15 cellular contexts compared by ENCODE assay signal in genomic region chr7:24668922-24669635, GRCh38.
DNase-seq lines count a peak whose midpoint lies in the region; ATAC-seq and TF ChIP-seq lines count a peak whose summit lies in the region.
"Had no signal": no experiment of that assay in that cellular context is flagged by ENCODE, and none has a peak within 500 bp of the region (broad histone marks: within the 10 kb centered on the region; RNA-seq: fewer than 3 reads in every experiment).

No MANE protein-coding gene starts in this region.

- H3K23ac ChIP-seq in mesenchymal stem cell (ENCODE audit: low read length in 2 of 2), result no peak overlapping the region

- no peak overlapping the region for H2AK5ac ChIP-seq in mesenchymal stem cell (ENCODE audit: low read length, severe bottlenecking)

- H3K4me3 Mint-ChIP-seq in T-helper 2 cell treated with Interferon-gamma antibody and Interleukin-4, amounts not matched to agents 5 μg/mL and 100 μg/mL, for 36 hours, result no peak overlapping the region
- H3K4me3 Mint-ChIP-seq: activated CD4-positive, alpha-beta memory T cell treated with anti-CD3 and anti-CD28 coated beads, Interleukin-2, amount 10 ng/mL, durations not matched to agents 7 days and 5 days; IgD-negative memory B cell; stimulated activated effector memory CD8-positive, alpha-beta T cell treated with anti-CD3 and anti-CD28 coated beads, Interleukin-12 subunit alpha, Interleukin-12 subunit beta, amount 100 ng/mL, for 72 hours had no signal

- H2BK120ac ChIP-seq in mesenchymal stem cell (ENCODE audit: low read depth, low read length), result no peak overlapping the region

- WGBS in mesenchymal stem cell, result 53% methylated on average over 2 of the region's 3 CpGs

- no peak overlapping the region for H2AFZ ChIP-seq in mesenchymal stem cell (ENCODE audit: low read depth, low read length)

- H3K27ac Mint-ChIP-seq in T-helper 2 cell treated with Interferon-gamma antibody and Interleukin-4, amounts not matched to agents 5 μg/mL and 100 μg/mL, for 36 hours, result no peak overlapping the region
- H3K27ac Mint-ChIP-seq: activated CD4-positive, alpha-beta memory T cell treated with anti-CD3 and anti-CD28 coated beads, Interleukin-2, amount 10 ng/mL, durations not matched to agents 7 days and 5 days; IgD-negative memory B cell; stimulated activated effector memory CD8-positive, alpha-beta T cell treated with anti-CD3 and anti-CD28 coated beads, Interleukin-12 subunit alpha, Interleukin-12 subunit beta, amount 100 ng/mL, for 72 hours had no signal

- H3K4ac ChIP-seq in mesenchymal stem cell (ENCODE audit: low read depth in 1 of 2, low read length in 2 of 2), result no peak overlapping the region

- H2BK12ac ChIP-seq in mesenchymal stem cell (ENCODE audit: low read length in 2 of 2), result no peak overlapping the region

- no peak overlapping the region for H2BK15ac ChIP-seq in mesenchymal stem cell (ENCODE audit: low read depth, poor library complexity, severe bottlenecking)

- no peak overlapping the region for H4K8ac ChIP-seq in mesenchymal stem cell (ENCODE audit: low read length)

- no peak for TF ChIP-seq CTCF in WERI-Rb-1 (IDR thresholded peaks at IDR 0.05; ENCODE audit: low read depth, low read length)

- H3K79me1 ChIP-seq in mesenchymal stem cell (replicated peaks; ENCODE audit: low read length, poor library complexity, severe bottlenecking), result no peaks in the 10 kb centered on the region

- no peaks in the 10 kb centered on the region for H3K27me3 Mint-ChIP-seq in T-helper 2 cell treated with Interferon-gamma antibody and Interleukin-4, amounts not matched to agents 5 μg/mL and 100 μg/mL, for 36 hours (ENCODE audit: low read depth)
- H3K27me3 Mint-ChIP-seq: activated CD4-positive, alpha-beta memory T cell treated with anti-CD3 and anti-CD28 coated beads, Interleukin-2, amount 10 ng/mL, durations not matched to agents 7 days and 5 days; IgD-negative memory B cell had no signal

- no peaks in the 10 kb centered on the region for H3K9me3 ChIP-seq in mesenchymal stem cell (ENCODE audit: control insufficient read depth, low read length)
- no peaks in the 10 kb centered on the region for H3K9me3 ChIP-seq in WERI-Rb-1 (ENCODE audit: severe bottlenecking)

- no peaks in the 10 kb centered on the region for H3K36me3 Mint-ChIP-seq in T-helper 2 cell treated with Interferon-gamma antibody and Interleukin-4, amounts not matched to agents 5 μg/mL and 100 μg/mL, for 36 hours (ENCODE audit: low read depth)

- no peak overlapping the region for H3K18ac ChIP-seq in mesenchymal stem cell (ENCODE audit: low read depth in 1 of 2, low read length in 2 of 2)

- H3K9ac ChIP-seq in mesenchymal stem cell (ENCODE audit: low read length), result peak overlapping the region; percentile 13
- H3K9ac ChIP-seq: BLaER1 treated with 17β-estradiol and CSF1 and Interleukin-3, amounts not matched to agents 10 nM and 100 nM had no signal

- H2BK5ac ChIP-seq in mesenchymal stem cell (ENCODE audit: low read depth, low read length, poor library complexity, severe bottlenecking), result no peak overlapping the region

- H3K27ac ChIP-seq in mesenchymal stem cell (ENCODE audit: low read length, poor library complexity, severe bottlenecking) (no peak overlapping the region), WERI-Rb-1 (no peak overlapping the region)
- H3K27ac ChIP-seq: BLaER1 treated with 17β-estradiol and CSF1 and Interleukin-3, amounts not matched to agents 10 nM and 100 nM had no signal

- H4K91ac ChIP-seq in mesenchymal stem cell (ENCODE audit: low read length), result no peak overlapping the region

- no peaks in the 10 kb centered on the region for H3K9me3 Mint-ChIP-seq in T-helper 2 cell treated with Interferon-gamma antibody and Interleukin-4, amounts not matched to agents 5 μg/mL and 100 μg/mL, for 36 hours
- H3K9me3 Mint-ChIP-seq: activated CD4-positive, alpha-beta memory T cell treated with anti-CD3 and anti-CD28 coated beads, Interleukin-2, amount 10 ng/mL, durations not matched to agents 7 days and 5 days; IgD-negative memory B cell; stimulated activated effector memory CD8-positive, alpha-beta T cell treated with anti-CD3 and anti-CD28 coated beads, Interleukin-12 subunit alpha, Interleukin-12 subunit beta, amount 100 ng/mL, for 72 hours had no signal

- H3K14ac ChIP-seq in mesenchymal stem cell (ENCODE audit: low read length in 2 of 2), result no peak overlapping the region

- H3K4me2 ChIP-seq in mesenchymal stem cell (ENCODE audit: low read length, poor library complexity, severe bottlenecking), result no peak overlapping the region
- H3K4me2 ChIP-seq: BLaER1 treated with 17β-estradiol and CSF1 and Interleukin-3, amounts not matched to agents 10 nM and 100 nM had no signal

- H3K36me3 ChIP-seq in mesenchymal stem cell (ENCODE audit: control insufficient read depth in 1 of 2, insufficient read depth in 2 of 2, low read depth in 1 of 2, low read length in 2 of 2) (no peaks in the 10 kb centered on the region), WERI-Rb-1 (peaks cover 3% of the 10 kb centered on the region; the same call in 1 of the 2 replicates)

- no peaks in the 10 kb centered on the region for H3K27me3 ChIP-seq in mesenchymal stem cell (ENCODE audit: control insufficient read depth in 1 of 2, insufficient read depth in 1 of 2, low read length in 2 of 2)
- no peaks in the 10 kb centered on the region for H3K27me3 ChIP-seq in WERI-Rb-1 (ENCODE audit: insufficient read depth, low read depth, severe bottlenecking)
- H3K27me3 ChIP-seq: BLaER1 treated with 17β-estradiol and CSF1 and Interleukin-3, amounts not matched to agents 10 nM and 100 nM had no signal

- H3K4me1 ChIP-seq in mesenchymal stem cell (ENCODE audit: control insufficient read depth, insufficient read depth, low read depth, low read length), result no peaks in the 10 kb centered on the region

- peak; percentile 70 for DNase-seq in EH (ENCODE audit: low read depth)
- DNase-seq in OCI-M1 (lab: John Stamatoyannopoulos, UW), result peak; percentile 30
- peak; percentile 11 to 72 for DNase-seq in dermis microvascular lymphatic vessel endothelial cell (ENCODE audit: low read depth in 2 of 2)
- peak; percentile 22 for DNase-seq in mesenchymal stem cell
- DNase-seq in SHP77 (lab: John Stamatoyannopoulos, UW), result no peak
- DNase-seq in T-helper 2 cell treated with Interferon-gamma antibody and Interleukin-4, amounts not matched to agents 5 μg/mL and 100 μg/mL, for 36 hours (ENCODE audit: low spot score), result no peak
- no peak for DNase-seq in WERI-Rb-1
- DNase-seq: activated CD4-positive, alpha-beta memory T cell treated with anti-CD3 and anti-CD28 coated beads, Interleukin-2, amount 10 ng/mL, durations not matched to agents 7 days and 5 days; activated naive CD4-positive, alpha-beta T cell; NCI-H1694 treated with DMSO at 0.1 percent for 48 hours; SW 1271 had no signal

- no peak overlapping the region for H3K4me3 ChIP-seq in mesenchymal stem cell (ENCODE audit: insufficient read depth in 1 of 2, low read depth in 1 of 2, low read length in 2 of 2)
- H3K4me3 ChIP-seq in WERI-Rb-1 (ENCODE audit: low read depth, low read length), result no peak overlapping the region
- H3K4me3 ChIP-seq: BLaER1 treated with 17β-estradiol and CSF1 and Interleukin-3, amounts not matched to agents 10 nM and 100 nM had no signal

- H3K4me1 Mint-ChIP-seq in T-helper 2 cell treated with Interferon-gamma antibody and Interleukin-4, amounts not matched to agents 5 μg/mL and 100 μg/mL, for 36 hours (ENCODE audit: low read depth), result peaks cover 6% of the 10 kb centered on the region
- H3K4me1 Mint-ChIP-seq: activated CD4-positive, alpha-beta memory T cell treated with anti-CD3 and anti-CD28 coated beads, Interleukin-2, amount 10 ng/mL, durations not matched to agents 7 days and 5 days; stimulated activated effector memory CD8-positive, alpha-beta T cell treated with anti-CD3 and anti-CD28 coated beads, Interleukin-12 subunit alpha, Interleukin-12 subunit beta, amount 100 ng/mL, for 72 hours had no signal

- ATAC-seq in GM18870 (IDR thresholded peaks at IDR 0.05; ENCODE audit: unreplicated experiment), result no peak
- ATAC-seq: stimulated activated effector memory CD8-positive, alpha-beta T cell treated with anti-CD3 and anti-CD28 coated beads, Interleukin-12 subunit alpha, Interleukin-12 subunit beta, amount 100 ng/mL, for 72 hours had no signal

Comparison
In these comparisons a context has a peak if more than half of its experiments do, and no peak if none do; other contexts are left out.
1. DNase-seq: peak in EH (single experiment), OCI-M1 (single experiment), dermis microvascular lymphatic vessel endothelial cell (2 of 2) and mesenchymal stem cell (single experiment); none in SHP77 (0 of 2), T-helper 2 cell treated with Interferon-gamma antibody and Interleukin-4, amounts not matched to agents 5 μg/mL and 100 μg/mL, for 36 hours (single experiment) and WERI-Rb-1 (single experiment).